ENCODE assay signal across 1 cellular context in genomic region chr2:72859831-72860262, GRCh38.
TF ChIP-seq lines count a peak whose summit lies in the region.

No MANE protein-coding gene starts in this region.

TF ChIP-seq in K562, 482 proteins besides CTCF, POLR2A, EP300 and RAD21 (continued from another document):
- TF ChIP-seq, protein P1, sequence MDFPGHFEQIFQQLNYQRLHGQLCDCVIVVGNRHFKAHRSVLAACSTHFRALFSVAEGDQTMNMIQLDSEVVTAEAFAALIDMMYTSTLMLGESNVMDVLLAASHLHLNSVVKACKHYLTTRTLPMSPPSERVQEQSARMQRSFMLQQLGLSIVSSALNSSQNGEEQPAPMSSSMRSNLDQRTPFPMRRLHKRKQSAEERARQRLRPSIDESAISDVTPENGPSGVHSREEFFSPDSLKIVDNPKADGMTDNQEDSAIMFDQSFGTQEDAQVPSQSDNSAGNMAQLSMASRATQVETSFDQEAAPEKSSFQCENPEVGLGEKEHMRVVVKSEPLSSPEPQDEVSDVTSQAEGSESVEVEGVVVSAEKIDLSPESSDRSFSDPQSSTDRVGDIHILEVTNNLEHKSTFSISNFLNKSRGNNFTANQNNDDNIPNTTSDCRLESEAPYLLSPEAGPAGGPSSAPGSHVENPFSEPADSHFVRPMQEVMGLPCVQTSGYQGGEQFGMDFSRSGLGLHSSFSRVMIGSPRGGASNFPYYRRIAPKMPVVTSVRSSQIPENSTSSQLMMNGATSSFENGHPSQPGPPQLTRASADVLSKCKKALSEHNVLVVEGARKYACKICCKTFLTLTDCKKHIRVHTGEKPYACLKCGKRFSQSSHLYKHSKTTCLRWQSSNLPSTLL (IDR thresholded peaks at IDR 0.05), result no peak
- TF ChIP-seq ZNF316 (IDR thresholded peaks at IDR 0.05), result peak; percentile 27; the same call in 1 of the 2 replicates
